ENCODE assay signal across 15 cellular contexts in genomic region chr7:101238226-101239182, GRCh38. TPM values are rescaled to one million over a fixed set of nuclear protein-coding genes. Genes with fewer than 3 reads are reported as not detected.
DNase-seq lines count a peak whose midpoint lies in the region; ATAC-seq and TF ChIP-seq lines count a peak whose summit lies in the region.
"Had no signal": no experiment of that assay in that cellular context is flagged by ENCODE, and none has a peak within 500 bp of the region (broad histone marks: within the 10 kb centered on the region; RNA-seq: fewer than 3 reads in every experiment).

No MANE protein-coding gene starts in this region.

- peaks cover 2% of the 10 kb centered on the region for H3K4me1 Mint-ChIP-seq in type B pancreatic cell (ENCODE audit: unreplicated experiment)

- H3K36me3 ChIP-seq in heart right ventricle (peaks cover 0 to 72% (median 17%) of the 10 kb centered on the region in 9 donors), trophoblast cell (ENCODE audit: control insufficient read depth in 1 of 2, insufficient read depth in 2 of 2, low read length in 2 of 2) (peaks cover 34 to 44% of the 10 kb centered on the region in 2 experiments)

- peak overlapping the region; percentile 15 for H3K18ac ChIP-seq in trophoblast cell (ENCODE audit: low read length)

- no peak for TF ChIP-seq CTCF in heart right ventricle (IDR thresholded peaks at IDR 0.05)
- TF ChIP-seq CTCF in type B pancreatic cell (conservative IDR thresholded peaks at IDR 0.05) = no peak

- H3K27ac Mint-ChIP-seq in type B pancreatic cell = no peak overlapping the region
- H3K27ac Mint-ChIP-seq: activated CD8-positive, alpha-beta T cell treated with anti-CD3 and anti-CD28 coated beads for 36 hours; T-cell had no signal

- no peak overlapping the region for H4K91ac ChIP-seq in trophoblast cell (ENCODE audit: low read depth, low read length)

- H3K27me3 Mint-ChIP-seq in type B pancreatic cell = no peaks in the 10 kb centered on the region
- H3K27me3 Mint-ChIP-seq: activated CD8-positive, alpha-beta T cell treated with anti-CD3 and anti-CD28 coated beads for 36 hours; T-cell had no signal

- no peaks in the 10 kb centered on the region for H3K27me3 ChIP-seq in heart right ventricle
- H3K27me3 ChIP-seq in trophoblast cell (ENCODE audit: insufficient read depth, low read length) = no peaks in the 10 kb centered on the region

- ATAC-seq in Right ventricle myocardium inferior (peak; percentile 4), heart right ventricle (peak; percentile 2 to 13 (median 6))
- ATAC-seq: activated CD8-positive, alpha-beta T cell treated with anti-CD3 and anti-CD28 coated beads for 36 hours; activated naive CD4-positive, alpha-beta T cell treated with anti-CD3 and anti-CD28 coated beads, Interleukin-2, amount 50 U/mL, for 72 hours; T-cell had no signal

- H3K4me2 ChIP-seq in trophoblast cell (ENCODE audit: low read length) = no peak overlapping the region

- H3K9ac ChIP-seq in trophoblast cell (ENCODE audit: low read length) = no peak overlapping the region

- H2AFZ ChIP-seq in trophoblast cell (ENCODE audit: insufficient read depth, low read length, poor library complexity) = no peak overlapping the region

- H2BK5ac ChIP-seq in trophoblast cell (ENCODE audit: low read depth, low read length, poor library complexity) = no peak overlapping the region

- H3K27ac ChIP-seq in heart right ventricle (peak overlapping the region; percentile 67 to 90 (median 80)), trophoblast cell (ENCODE audit: low read depth, low read length) (peak overlapping the region; percentile 86)

- H4K8ac ChIP-seq in trophoblast cell (ENCODE audit: low read depth, low read length) = peak overlapping the region; percentile 10

- peak overlapping the region; percentile 16 for H3K14ac ChIP-seq in trophoblast cell (ENCODE audit: low read length)

- peak overlapping the region; percentile 13 for H4K12ac ChIP-seq in trophoblast cell (ENCODE audit: low read depth, low read length)

- H3K23ac ChIP-seq in trophoblast cell (ENCODE audit: low read length) = no peak overlapping the region

- H3K36me3 Mint-ChIP-seq in type B pancreatic cell = no peaks in the 10 kb centered on the region
- H3K36me3 Mint-ChIP-seq: activated naive CD4-positive, alpha-beta T cell treated with anti-CD3 and anti-CD28 coated beads, Interleukin-2, amount 50 U/mL, for 72 hours had no signal

- H2AK5ac ChIP-seq in trophoblast cell (ENCODE audit: low read length) = no peak overlapping the region

- H3K4ac ChIP-seq in trophoblast cell (ENCODE audit: low read depth, low read length) = no peak overlapping the region

- no peaks in the 10 kb centered on the region for H3K9me3 Mint-ChIP-seq in type B pancreatic cell
- H3K9me3 Mint-ChIP-seq: activated CD8-positive, alpha-beta T cell treated with anti-CD3 and anti-CD28 coated beads for 36 hours; activated naive CD4-positive, alpha-beta T cell treated with anti-CD3 and anti-CD28 coated beads, Interleukin-2, amount 50 U/mL, for 72 hours; T-cell had no signal

- H3K9me3 ChIP-seq in heart right ventricle = no peaks in the 10 kb centered on the region
- no peaks in the 10 kb centered on the region for H3K9me3 ChIP-seq in trophoblast cell (ENCODE audit: insufficient read depth, low read depth, low read length)

- H3K4me3 ChIP-seq in heart right ventricle (peak overlapping the region in 5 of 10 donors; percentile 11 to 31 (median 28)), trophoblast cell (ENCODE audit: low read depth, low read length) (no peak overlapping the region)

- H3K79me1 ChIP-seq in trophoblast cell (ENCODE audit: low read length) = peaks cover 5% of the 10 kb centered on the region

- H2BK120ac ChIP-seq in trophoblast cell (ENCODE audit: insufficient read depth, low read length, poor library complexity) = no peak overlapping the region

- intact Hi-C loops in Right ventricle myocardium inferior (cut with DNase I) (no loop called here), cardiac septum (cut with DNase I) (no loop called here), heart right ventricle (cut with DNase I) (loop anchor here in 1 of 10 donors (2.0 kb wide), 1 partner anchor 18 kb away; no protein-coding TSS in a partner anchor)

- WGBS in heart right ventricle, 2 donors = 50 to 54% methylated on average over 28 of the region's 28 CpGs
- no CpG with 5 or more reads among the region's 28 CpGs for WGBS in trophoblast cell (ENCODE audit: extremely low coverage, insufficient coverage, insufficient read length)

- no peak overlapping the region for H3K4me3 Mint-ChIP-seq in type B pancreatic cell
- H3K4me3 Mint-ChIP-seq: activated CD8-positive, alpha-beta T cell treated with anti-CD3 and anti-CD28 coated beads for 36 hours; T-cell had no signal

- H3K4me1 ChIP-seq in heart right ventricle (peaks cover 20 to 67% (median 54%) of the 10 kb centered on the region in 9 donors), trophoblast cell (ENCODE audit: control insufficient read depth in 1 of 2, insufficient read depth in 2 of 2, low read length in 2 of 2) (peaks cover 10 to 21% of the 10 kb centered on the region in 2 experiments)

- H3K79me2 ChIP-seq in trophoblast cell (ENCODE audit: control insufficient read depth, insufficient read depth, low read length, poor library complexity) = no peaks in the 10 kb centered on the region

- peak overlapping the region; percentile 6 for H2BK12ac ChIP-seq in trophoblast cell (ENCODE audit: low read length)

- DNase-seq in Right ventricle myocardium inferior (ENCODE audit: missing footprints) = no peak
- DNase-seq in cardiac septum (ENCODE audit: low spot score) = no peak
- DNase-seq in heart right ventricle = no peak
- no peak for DNase-seq in trophoblast cell
- DNase-seq in effector CD8-positive, alpha-beta T cell (lab: John Stamatoyannopoulos, UW) = no peak
- no peak for DNase-seq in GM19238 (ENCODE audit: insufficient read length, low spot score)
- DNase-seq in type B pancreatic cell (ENCODE audit: extremely low spot score, unreplicated experiment) = no peak
- no peak for DNase-seq in foreskin melanocyte
- DNase-seq: ACHN; activated CD8-positive, alpha-beta T cell treated with anti-CD3 and anti-CD28 coated beads for 36 hours; EL; MV-4-11; NCI-H69; T-cell had no signal

RNA-seq across cellular contexts. Expression of gene CLDN15, which starts 0.9 kb away (rescaled TPM):
- 2.5 TPM for total RNA-seq in Right ventricle myocardium inferior
- total RNA-seq in cardiac septum = 2.6 TPM
- total RNA-seq in heart right ventricle = 1 to 10 TPM; 1.2 to 3.3 (median 1.7) TPM
- polyA plus RNA-seq in heart right ventricle = 1 to 10 TPM; 3.8 to 5.4 TPM
- 5.2 and 5.5 TPM in 2 replicates for polyA plus RNA-seq in trophoblast cell (2013)
- total RNA-seq in type B pancreatic cell (ENCODE audit: low replicate concordance) = 9.5 and 16.3 TPM in 2 replicates

RNA-seq across cellular contexts. Expression of gene FIS1, which starts 6.4 kb away (rescaled TPM):
- total RNA-seq in Right ventricle myocardium inferior = 331 TPM
- 284 TPM for total RNA-seq in cardiac septum
- total RNA-seq in heart right ventricle = 100 to 1,000 TPM; 251 to 350 (median 292) TPM
- polyA plus RNA-seq in heart right ventricle = 100 to 1,000 TPM; 147 to 439 TPM
- 109 and 114 TPM in 2 replicates for polyA plus RNA-seq in trophoblast cell (2013)
- total RNA-seq in type B pancreatic cell (ENCODE audit: low replicate concordance) = 110 and 114 TPM in 2 replicates

RNA-seq across cellular contexts. Expression of gene ZNHIT1, which starts 20.5 kb away (rescaled TPM):
- total RNA-seq in Right ventricle myocardium inferior (57.5 TPM), cardiac septum (50.1 TPM), heart right ventricle (10 to 100 TPM; 45.4 to 59.3 (median 49.8) TPM), type B pancreatic cell (ENCODE audit: low replicate concordance) (61.1 and 68.7 TPM in 2 replicates)
- 100 to 1,000 TPM in 1 of 2 donors, 10 to 100 TPM in 1; 99.2 to 194 TPM for polyA plus RNA-seq in heart right ventricle
- 69.1 and 70.0 TPM in 2 replicates for polyA plus RNA-seq in trophoblast cell (2013)

RNA-seq across cellular contexts. Expression of gene PLOD3, which starts 21.1 kb away (rescaled TPM):
- total RNA-seq in Right ventricle myocardium inferior (41.7 TPM), cardiac septum (43.9 TPM), heart right ventricle (10 to 100 TPM; 27.1 to 56.4 (median 36.0) TPM), type B pancreatic cell (ENCODE audit: low replicate concordance) (37.5 and 65.7 TPM in 2 replicates)
- 10 to 100 TPM; 35.4 to 61.2 TPM for polyA plus RNA-seq in heart right ventricle
- 72.0 and 76.5 TPM in 2 replicates for polyA plus RNA-seq in trophoblast cell (2013)

RNA-seq across cellular contexts. Expression of gene MOGAT3, which starts 37.7 kb away (rescaled TPM):
- not detected for total RNA-seq in Right ventricle myocardium inferior
- not detected for total RNA-seq in cardiac septum
- not detected for total RNA-seq in heart right ventricle
- polyA plus RNA-seq in heart right ventricle = not detected
- 0.04 TPM in 1 of 2 replicates, not detected in the other for polyA plus RNA-seq in trophoblast cell (2013)
- 0.94 and 1.1 TPM in 2 replicates for total RNA-seq in type B pancreatic cell (ENCODE audit: low replicate concordance)
- total RNA-seq: activated CD8-positive, alpha-beta T cell treated with anti-CD3 and anti-CD28 coated beads for 36 hours; activated naive CD4-positive, alpha-beta T cell treated with anti-CD3 and anti-CD28 coated beads, Interleukin-2, amount 50 U/mL, for 72 hours; T-cell had no signal
